ENCODE assay signal across 8 cellular contexts in genomic region chr1:160007577-160008200, GRCh38. TPM values are rescaled to one million over a fixed set of nuclear protein-coding genes. Genes with fewer than 3 reads are reported as not detected.
A peak's percentile ranks its signal among the peaks of the same experiment; 100 is the strongest.
DNase-seq lines count a peak whose midpoint lies in the region; ATAC-seq, FAIRE-seq and TF ChIP-seq lines count a peak whose summit lies in the region.

No MANE protein-coding gene starts in this region.

- H3K27ac ChIP-seq in WERI-Rb-1 (no peak overlapping the region), uterus (no peak overlapping the region)

- H3K27me3 Mint-ChIP-seq in activated CD4-positive, alpha-beta T cell treated with anti-CD3 and anti-CD28 coated beads, Interleukin-2, amount 10 ng/mL, durations not matched to agents 24 days and 14 days = peaks cover 21% of the 10 kb centered on the region

- TF ChIP-seq CTCF in LNCAP (IDR thresholded peaks at IDR 0.05) (peak; percentile 88), WERI-Rb-1 (IDR thresholded peaks at IDR 0.05; ENCODE audit: low read depth, low read length) (peak; percentile 64), uterus (IDR thresholded peaks at IDR 0.05) (peak; percentile 70 to 78 (median 70))

- no peaks in the 10 kb centered on the region for H3K9me3 Mint-ChIP-seq in activated CD4-positive, alpha-beta T cell treated with anti-CD3 and anti-CD28 coated beads, Interleukin-2, amount 10 ng/mL, durations not matched to agents 24 days and 14 days

- peaks cover 32% of the 10 kb centered on the region for H3K27me3 ChIP-seq in WERI-Rb-1 (ENCODE audit: insufficient read depth, low read depth, severe bottlenecking)
- no peaks in the 10 kb centered on the region for H3K27me3 ChIP-seq in uterus

- peak; percentile 23 for DNase-seq in Daoy (ENCODE audit: low read depth)
- no peak for DNase-seq in WERI-Rb-1
- DNase-seq in uterus = no peak
- no peak for DNase-seq in stimulated activated CD4-positive, alpha-beta T cell treated with anti-CD3 and anti-CD28 coated beads, Interleukin-4, amount 100 ng/mL, for 4 hours
- no peak for DNase-seq in activated CD4-positive, alpha-beta T cell treated with anti-CD3 and anti-CD28 coated beads, Interleukin-2, amount 10 ng/mL, durations not matched to agents 24 days and 14 days

- no peak overlapping the region for H3K4me3 Mint-ChIP-seq in activated CD4-positive, alpha-beta T cell treated with anti-CD3 and anti-CD28 coated beads, Interleukin-2, amount 10 ng/mL, durations not matched to agents 24 days and 14 days

- H3K9me3 ChIP-seq in WERI-Rb-1 (ENCODE audit: severe bottlenecking) (no peaks in the 10 kb centered on the region), uterus (no peaks in the 10 kb centered on the region)

- no peaks in the 10 kb centered on the region for H3K4me1 Mint-ChIP-seq in activated CD4-positive, alpha-beta T cell treated with anti-CD3 and anti-CD28 coated beads, Interleukin-2, amount 10 ng/mL, durations not matched to agents 24 days and 14 days

- H3K4me1 ChIP-seq in uterus = no peaks in the 10 kb centered on the region

- H3K36me3 ChIP-seq in WERI-Rb-1 = no peaks in the 10 kb centered on the region
- no peaks in the 10 kb centered on the region for H3K36me3 ChIP-seq in uterus

- intact Hi-C loops in uterus (cut with DNase I; ENCODE audit: low total_unique reads) = no loop called here
- intact Hi-C loops in activated CD4-positive, alpha-beta T cell treated with anti-CD3 and anti-CD28 coated beads, Interleukin-2, amount 10 ng/mL, durations not matched to agents 24 days and 14 days (cut with micrococcal nuclease) = loop anchor here (1.0 to 5.0 kb wide), 4 partner anchors 71 to 225 kb away; partner anchors contain the start of gene DUSP23

- no peak for TF ChIP-seq POLR2A in uterus (IDR thresholded peaks at IDR 0.05)

- no peak for ATAC-seq in HG03039 (IDR thresholded peaks at IDR 0.05; ENCODE audit: unreplicated experiment)

- FAIRE-seq in islet of Langerhans (lab: Jason Lieb, UNC) = peak; percentile 88

- H3K27ac Mint-ChIP-seq in activated CD4-positive, alpha-beta T cell treated with anti-CD3 and anti-CD28 coated beads, Interleukin-2, amount 10 ng/mL, durations not matched to agents 24 days and 14 days = no peak overlapping the region

- no peaks in the 10 kb centered on the region for H3K36me3 Mint-ChIP-seq in activated CD4-positive, alpha-beta T cell treated with anti-CD3 and anti-CD28 coated beads, Interleukin-2, amount 10 ng/mL, durations not matched to agents 24 days and 14 days (ENCODE audit: low read depth)

- no peak overlapping the region for H3K4me3 ChIP-seq in WERI-Rb-1 (ENCODE audit: low read depth, low read length)
- no peak overlapping the region for H3K4me3 ChIP-seq in uterus

RNA-seq across cellular contexts. Expression of gene PIGM, which starts 24.1 kb away (rescaled TPM):
- 5.2 and 5.3 TPM in 2 replicates for total RNA-seq in Daoy (2014; rRNA removed; shearing (Covaris generic))
- 1 to 10 TPM; 1.8 to 9.4 (median 7.5) TPM for total RNA-seq in uterus
- 5.5 and 5.8 TPM in 2 replicates for total RNA-seq in activated CD4-positive, alpha-beta T cell treated with anti-CD3 and anti-CD28 coated beads, Interleukin-2, amount 10 ng/mL, durations not matched to agents 24 days and 14 days

RNA-seq across cellular contexts. Expression of gene SLAMF9, which starts 53.7 kb away (rescaled TPM):
- total RNA-seq in Daoy (2014; rRNA removed; shearing (Covaris generic)) = 0.77 TPM in 1 of 2 replicates, not detected in the other
- not detected for total RNA-seq in uterus
- total RNA-seq in activated CD4-positive, alpha-beta T cell treated with anti-CD3 and anti-CD28 coated beads, Interleukin-2, amount 10 ng/mL, durations not matched to agents 24 days and 14 days = not detected in 2 replicates
